18 cellular contexts compared by ENCODE assay signal in genomic region chr15:38528279-38528678, GRCh38. TPM values are rescaled to one million over a fixed set of nuclear protein-coding genes. Genes with fewer than 3 reads are reported as not detected.
DNase-seq lines count a peak whose midpoint lies in the region; ATAC-seq and TF ChIP-seq lines count a peak whose summit lies in the region.
"Had no signal": no experiment of that assay in that cellular context is flagged by ENCODE, and none has a peak within 500 bp of the region (broad histone marks: within the 10 kb centered on the region; RNA-seq: fewer than 3 reads in every experiment).

No MANE protein-coding gene starts in this region.

- H3K4me3 ChIP-seq in AG04449 (ENCODE audit: low read depth, low read length), result no peak overlapping the region
- no peak overlapping the region for H3K4me3 ChIP-seq in fibroblast of pulmonary artery (replicated peaks; ENCODE audit: low read depth, low read length)
- H3K4me3 ChIP-seq: GM23338, SJCRH30 had no signal

- peaks cover 99% of the 10 kb centered on the region for H3K36me3 Mint-ChIP-seq in activated T-helper 17 cell treated with anti-CD3 and anti-CD28 coated beads, Interleukin-2, amount 50 U/mL, for 72 hours (ENCODE audit: low read depth)
- peaks cover 3 to 14% (median 8%) of the 10 kb centered on the region in 3 donors for H3K36me3 Mint-ChIP-seq in immature natural killer cell
- H3K36me3 Mint-ChIP-seq: WTC11 had no signal

- POLR2A ChIA-PET in AG04449 (lab: Yijun Ruan, JAX), result no interaction called here

- intact Hi-C loops in left colon (cut with DNase I, micrococcal nuclease), result no loop called here

- no peaks in the 10 kb centered on the region for H3K27me3 Mint-ChIP-seq in activated T-helper 17 cell treated with anti-CD3 and anti-CD28 coated beads, Interleukin-2, amount 50 U/mL, for 72 hours
- H3K27me3 Mint-ChIP-seq in immature natural killer cell (ENCODE audit: low read depth in 3 of 3), result peaks cover 0 to 3% (median 1%) of the 10 kb centered on the region in 3 donors
- H3K27me3 Mint-ChIP-seq: dendritic cell treated with granulocyte-macrophage colony-stimulating factor and Interleukin-4, amounts not matched to agents 40 ng/mL and 50 ng/mL, for 4 days; stimulated activated naive B cell treated with anti-CD40 and anti-IgM and Interleukin-4, amounts not matched to agents 10 μg/mL and 1 μg/mL and 100 μg/mL, for 72 hours had no signal

- H3K27ac Mint-ChIP-seq in activated T-helper 17 cell treated with anti-CD3 and anti-CD28 coated beads, Interleukin-2, amount 50 U/mL, for 72 hours, result peak overlapping the region; percentile 74
- peak overlapping the region in 3 of 6 donors; percentile 56 to 83 (median 60) for H3K27ac Mint-ChIP-seq in immature natural killer cell
- H3K27ac Mint-ChIP-seq: dendritic cell treated with granulocyte-macrophage colony-stimulating factor and Interleukin-4, amounts not matched to agents 40 ng/mL and 50 ng/mL, for 4 days; GM23338; stimulated activated naive B cell treated with anti-CD40 and anti-IgM and Interleukin-4, amounts not matched to agents 10 μg/mL and 1 μg/mL and 100 μg/mL, for 72 hours; WTC11 had no signal

- peak; percentile 49 for ATAC-seq in activated T-helper 17 cell treated with anti-CD3 and anti-CD28 coated beads, Interleukin-2, amount 50 U/mL, for 72 hours (replicated peaks)
- no peak for ATAC-seq in left colon
- ATAC-seq: GM23338; right cardiac atrium; stimulated activated naive B cell treated with anti-CD40 and anti-IgM and Interleukin-4, amounts not matched to agents 10 μg/mL and 1 μg/mL and 100 μg/mL, for 72 hours; WTC11 had no signal

- H3K4me3 Mint-ChIP-seq in activated T-helper 17 cell treated with anti-CD3 and anti-CD28 coated beads, Interleukin-2, amount 50 U/mL, for 72 hours, result peak overlapping the region; percentile 74
- peak overlapping the region in 1 of 5 donors; percentile 17 for H3K4me3 Mint-ChIP-seq in immature natural killer cell
- H3K4me3 Mint-ChIP-seq: dendritic cell treated with granulocyte-macrophage colony-stimulating factor and Interleukin-4, amounts not matched to agents 40 ng/mL and 50 ng/mL, for 4 days; GM23338; stimulated activated naive B cell treated with anti-CD40 and anti-IgM and Interleukin-4, amounts not matched to agents 10 μg/mL and 1 μg/mL and 100 μg/mL, for 72 hours; WTC11 had no signal

- H3K4me1 Mint-ChIP-seq in activated T-helper 17 cell treated with anti-CD3 and anti-CD28 coated beads, Interleukin-2, amount 50 U/mL, for 72 hours, result peaks cover 70% of the 10 kb centered on the region
- peaks cover 55 to 82% of the 10 kb centered on the region in 2 donors for H3K4me1 Mint-ChIP-seq in immature natural killer cell

- DNase-seq in AG04449 (ENCODE audit: low read depth, low spot score) (peak; percentile 37), Daoy (ENCODE audit: low read depth) (peak; percentile 24), fibroblast of pulmonary artery (ENCODE audit: low read depth) (peak; percentile 49), immature natural killer cell (no peak), left colon (no peak), UCSD-AML1 (lab: John Stamatoyannopoulos, UW; ENCODE audit: unreplicated experiment) (no peak), Kasumi-1 (lab: John Stamatoyannopoulos, UW) (no peak)
- DNase-seq: C1 segment of cervical spinal cord; foreskin melanocyte; kidney; right cardiac atrium; SJCRH30; stimulated activated CD4-positive, alpha-beta T cell treated with anti-CD3 and anti-CD28 coated beads, Interleukin-4, amount 100 ng/mL, for 24 hours; stimulated activated naive B cell treated with anti-CD40 and anti-IgM and Interleukin-4, amounts not matched to agents 10 μg/mL and 1 μg/mL and 100 μg/mL, for 72 hours had no signal

- TF ChIP-seq CTCF in AG04449 (IDR thresholded peaks at IDR 0.05; ENCODE audit: insufficient read depth, low read length, missing control alignments) (no peak), fibroblast of pulmonary artery (IDR thresholded peaks at IDR 0.05; ENCODE audit: low read length, missing control alignments) (no peak)

- no peaks in the 10 kb centered on the region for H3K9me3 Mint-ChIP-seq in activated T-helper 17 cell treated with anti-CD3 and anti-CD28 coated beads, Interleukin-2, amount 50 U/mL, for 72 hours
- H3K9me3 Mint-ChIP-seq in immature natural killer cell, result no peaks in the 10 kb centered on the region
- H3K9me3 Mint-ChIP-seq: dendritic cell treated with granulocyte-macrophage colony-stimulating factor and Interleukin-4, amounts not matched to agents 40 ng/mL and 50 ng/mL, for 4 days; GM23338; stimulated activated naive B cell treated with anti-CD40 and anti-IgM and Interleukin-4, amounts not matched to agents 10 μg/mL and 1 μg/mL and 100 μg/mL, for 72 hours; WTC11 had no signal

- CTCF ChIA-PET in AG04449 (lab: Yijun Ruan, JAX), result no interaction called here

RNA-seq across cellular contexts. Expression of gene RASGRP1, which starts 36.3 kb away (rescaled TPM):
- 1.1 and 1.6 TPM in 2 replicates for total RNA-seq in Daoy (2014; rRNA removed; shearing (Covaris generic))
- total RNA-seq in activated T-helper 17 cell treated with anti-CD3 and anti-CD28 coated beads, Interleukin-2, amount 50 U/mL, for 72 hours, result 100 to 1,000 TPM; 118 to 164 TPM
- polyA plus RNA-seq in immature natural killer cell, result 10 to 100 TPM; 21.9 to 63.9 (median 22.7) TPM
- total RNA-seq in left colon, result 1 to 10 TPM in 1 of 2 donors, under 1 TPM in 1; 0.84 to 1.0 TPM

Comparison
In these comparisons a context has a peak if more than half of its experiments do, and no peak if none do; other contexts are left out.
1. DNase-seq: peak in AG04449 (single experiment), Daoy (single experiment) and fibroblast of pulmonary artery (single experiment); none in immature natural killer cell (0 of 3), left colon (0 of 2), UCSD-AML1 (single experiment) and Kasumi-1 (0 of 2).
2. RNA of gene RASGRP1, which starts 36.3 kb away (total RNA-seq): 118 to 164 TPM in activated T-helper 17 cell treated with anti-CD3 and anti-CD28 coated beads, Interleukin-2, amount 50 U/mL, for 72 hours; 1.1 to 1.6 TPM in Daoy and 0.84 to 1.0 TPM in left colon; every median in the first group is over 10 times any median in the second.